ENCODE assay signal across 22 cellular contexts in the genomic region with DNA sequence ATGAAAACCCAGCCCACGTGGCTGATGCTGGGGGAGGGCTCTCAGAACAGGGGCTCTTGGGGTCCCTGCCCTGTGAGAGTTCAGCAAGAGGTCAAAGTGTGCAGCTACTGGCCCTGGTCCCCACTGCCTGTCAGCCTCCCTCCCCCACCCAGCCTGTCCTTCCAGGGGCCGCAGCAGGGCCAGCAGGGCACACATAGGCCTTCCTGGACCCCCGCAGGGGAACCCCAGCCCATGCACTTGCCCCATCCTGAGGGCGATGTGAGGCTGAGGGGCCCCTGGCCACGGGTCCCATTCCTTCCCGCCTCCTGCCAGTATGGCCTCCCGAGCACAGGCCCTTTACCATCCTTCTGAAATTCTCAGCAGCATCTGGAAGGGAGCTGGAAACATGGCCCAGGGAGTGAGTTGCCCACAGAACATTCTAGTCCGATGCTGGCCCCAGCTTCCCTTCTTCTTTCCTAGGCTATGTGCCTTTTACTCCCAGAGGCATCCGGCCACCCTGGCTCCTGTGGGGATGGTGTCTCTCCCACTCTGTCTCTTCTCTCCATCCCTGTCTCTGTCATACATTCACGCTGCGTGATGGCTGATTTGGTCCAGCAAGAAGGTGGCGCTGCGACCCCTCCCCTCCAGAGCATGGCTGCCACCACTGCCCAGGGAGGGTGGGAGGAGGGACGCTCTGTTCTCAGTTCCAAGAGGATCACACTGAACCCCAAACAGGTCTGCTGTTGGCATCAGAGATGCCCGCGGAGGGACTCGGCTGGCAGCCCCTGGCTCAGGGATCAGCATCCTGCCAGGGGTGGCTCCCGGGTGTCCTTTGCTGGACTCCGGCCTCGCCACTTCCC. TPM values are rescaled to one million over a fixed set of nuclear protein-coding genes. Genes with fewer than 3 reads are reported as not detected.
DNase-seq lines count a peak whose midpoint lies in the region; ATAC-seq and TF ChIP-seq lines count a peak whose summit lies in the region.
"Had no signal": no experiment of that assay in that cellular context is flagged by ENCODE, and none has a peak within 500 bp of the region (broad histone marks: within the 10 kb centered on the region; RNA-seq: fewer than 3 reads in every experiment).

No MANE protein-coding gene starts in this region.

- no peaks in the 10 kb centered on the region for H3K79me2 ChIP-seq in osteoblast (ENCODE audit: insufficient read depth, low read length)

- H3K4me1 Mint-ChIP-seq in activated T-cell treated with anti-CD3 and anti-CD28 coated beads, Interleukin-2, amount 50 U/mL, for 4 hours (ENCODE audit: low read depth), result peaks cover 3% of the 10 kb centered on the region
- H3K4me1 Mint-ChIP-seq in natural killer cell treated with Interleukin-12 subunit alpha and Interleukin-12 subunit beta and Interleukin-15 and Interleukin-18, amount 100 ng/mL, for 72 hours (ENCODE audit: low read depth in 2 of 2), result peaks cover 0 to 6% of the 10 kb centered on the region in 2 donors
- H3K4me1 Mint-ChIP-seq in natural killer cell, result no peaks in the 10 kb centered on the region
- H3K4me1 Mint-ChIP-seq: CD14-positive monocyte, H9 had no signal

- no peak overlapping the region for H3K4me3 Mint-ChIP-seq in activated T-cell treated with anti-CD3 and anti-CD28 coated beads, Interleukin-2, amount 50 U/mL, for 4 hours
- no peak overlapping the region for H3K4me3 Mint-ChIP-seq in natural killer cell treated with Interleukin-12 subunit alpha and Interleukin-12 subunit beta and Interleukin-15 and Interleukin-18, amount 100 ng/mL, for 72 hours
- no peak overlapping the region for H3K4me3 Mint-ChIP-seq in natural killer cell
- H3K4me3 Mint-ChIP-seq: B cell, CD14-positive monocyte, H9, HFFc6 had no signal

- peaks cover 8% of the 10 kb centered on the region for H3K27me3 ChIP-seq in osteoblast (ENCODE audit: insufficient read depth, low read length)
- H3K27me3 ChIP-seq: MG63 had no signal

- no peak overlapping the region for H3K4me3 ChIP-seq in osteoblast (ENCODE audit: insufficient read depth, low read length)
- H3K4me3 ChIP-seq: GM23248, K562, MG63 had no signal

- no peak for ATAC-seq in activated T-cell treated with anti-CD3 and anti-CD28 coated beads, Interleukin-2, amount 50 U/mL, for 4 hours
- ATAC-seq in natural killer cell treated with Interleukin-12 subunit alpha and Interleukin-12 subunit beta and Interleukin-15 and Interleukin-18, amount 100 ng/mL, for 72 hours, result no peak
- no peak for ATAC-seq in natural killer cell
- ATAC-seq: HepG2, K562 had no signal

- H3K9me3 Mint-ChIP-seq in activated T-cell treated with anti-CD3 and anti-CD28 coated beads, Interleukin-2, amount 50 U/mL, for 4 hours, result no peaks in the 10 kb centered on the region
- no peaks in the 10 kb centered on the region for H3K9me3 Mint-ChIP-seq in natural killer cell treated with Interleukin-12 subunit alpha and Interleukin-12 subunit beta and Interleukin-15 and Interleukin-18, amount 100 ng/mL, for 72 hours
- no peaks in the 10 kb centered on the region for H3K9me3 Mint-ChIP-seq in natural killer cell
- H3K9me3 Mint-ChIP-seq: HFFc6 had no signal

- intact Hi-C loops in natural killer cell (cut with micrococcal nuclease), result no loop called here

- H3K27me3 Mint-ChIP-seq in activated T-cell treated with anti-CD3 and anti-CD28 coated beads, Interleukin-2, amount 50 U/mL, for 4 hours (ENCODE audit: low read depth), result no peaks in the 10 kb centered on the region
- H3K27me3 Mint-ChIP-seq in natural killer cell treated with Interleukin-12 subunit alpha and Interleukin-12 subunit beta and Interleukin-15 and Interleukin-18, amount 100 ng/mL, for 72 hours, result peaks cover 6 to 7% of the 10 kb centered on the region in 2 donors
- peaks cover 9 to 13% of the 10 kb centered on the region in 2 donors for H3K27me3 Mint-ChIP-seq in natural killer cell (ENCODE audit: low read depth in 2 of 2)

- no peak overlapping the region for H3K27ac Mint-ChIP-seq in natural killer cell treated with Interleukin-12 subunit alpha and Interleukin-12 subunit beta and Interleukin-15 and Interleukin-18, amount 100 ng/mL, for 72 hours
- peak overlapping the region in 1 of 2 donors; percentile 38 for H3K27ac Mint-ChIP-seq in natural killer cell
- H3K27ac Mint-ChIP-seq: B cell, CD14-positive monocyte, H9, HFFc6 had no signal

- no peak overlapping the region for H3K4me2 ChIP-seq in osteoblast (ENCODE audit: insufficient read depth, low read length)

- H4K20me1 ChIP-seq in osteoblast (ENCODE audit: insufficient read depth, low read length), result no peaks in the 10 kb centered on the region

- H3K27ac ChIP-seq in osteoblast (ENCODE audit: low read depth, low read length), result no peak overlapping the region
- H3K27ac ChIP-seq: GM23248 had no signal

- peak; percentile 14 for DNase-seq in activated T-cell treated with anti-CD3 and anti-CD28 coated beads, Interleukin-2, amount 50 U/mL, for 1 hour
- no peak for DNase-seq in activated T-cell treated with anti-CD3 and anti-CD28 coated beads, Interleukin-2, amount 50 U/mL, for 4 hours
- peak; percentile 50 for DNase-seq in natural killer cell treated with Interleukin-12 subunit alpha and Interleukin-12 subunit beta and Interleukin-15 and Interleukin-18, amount 100 ng/mL, for 72 hours (ENCODE audit: low spot score)
- DNase-seq in natural killer cell, result no peak
- DNase-seq in osteoblast (ENCODE audit: insufficient read length, low spot score, missing footprints), result peak; percentile 67
- DNase-seq in activated gamma-delta T cell treated with Interleukin-2 at 50 U/mL for 16 hours, result no peak
- DNase-seq in activated naive CD4-positive, alpha-beta T cell treated with anti-CD3 and anti-CD28 coated beads, Interleukin-2, amount 50 U/mL, for 16 hours, result no peak
- no peak for DNase-seq in AG08395 (ENCODE audit: low spot score)
- DNase-seq: GM23248, H9, HFFc6, MG63, NCI-H1417, NCI-H1694 treated with DMSO at 0.1 percent for 48 hours, NCI-H446, NCI-H526 treated with DMSO at 0.1 percent for 48 hours, OCI-M1, SHP77 had no signal

- H2AFZ ChIP-seq in osteoblast (ENCODE audit: low read length), result no peak overlapping the region
- H2AFZ ChIP-seq: GM23248 had no signal

- no peaks in the 10 kb centered on the region for H3K36me3 Mint-ChIP-seq in activated T-cell treated with anti-CD3 and anti-CD28 coated beads, Interleukin-2, amount 50 U/mL, for 4 hours (ENCODE audit: insufficient read depth)
- H3K36me3 Mint-ChIP-seq in natural killer cell treated with Interleukin-12 subunit alpha and Interleukin-12 subunit beta and Interleukin-15 and Interleukin-18, amount 100 ng/mL, for 72 hours, result no peaks in the 10 kb centered on the region
- no peaks in the 10 kb centered on the region for H3K36me3 Mint-ChIP-seq in natural killer cell
- H3K36me3 Mint-ChIP-seq: CD14-positive monocyte had no signal

- TF ChIP-seq CTCF in natural killer cell (IDR thresholded peaks at IDR 0.05), result no peak
- TF ChIP-seq CTCF in osteoblast (IDR thresholded peaks at IDR 0.05; ENCODE audit: extremely low read depth, low read depth, low read length), result no peak

- no peaks in the 10 kb centered on the region for H3K9me3 ChIP-seq in osteoblast (ENCODE audit: low read depth, low read length)
- H3K9me3 ChIP-seq: MG63 had no signal

- H3K36me3 ChIP-seq in osteoblast (ENCODE audit: insufficient read depth, low read length), result no peaks in the 10 kb centered on the region
- H3K36me3 ChIP-seq: MG63 had no signal

- no peaks in the 10 kb centered on the region for H3K4me1 ChIP-seq in osteoblast (ENCODE audit: insufficient read depth, low read length)

RNA-seq across cellular contexts. Expression of a gene that starts 19.6 kb away (rescaled TPM):
- 10 to 100 TPM; 72.8 to 85.9 (median 77.8) TPM for total RNA-seq in activated T-cell treated with anti-CD3 and anti-CD28 coated beads, Interleukin-2, amount 50 U/mL, for 4 hours
- 10 to 100 TPM; 45.3 to 62.7 TPM for total RNA-seq in natural killer cell treated with Interleukin-12 subunit alpha and Interleukin-12 subunit beta and Interleukin-15 and Interleukin-18, amount 100 ng/mL, for 72 hours
- total RNA-seq in natural killer cell (10 to 100 TPM; 14.1 to 21.2 (median 17.1) TPM), osteoblast (35.1 and 35.7 TPM in 2 replicates)

RNA-seq across cellular contexts. Expression of a gene that starts 21.2 kb away (rescaled TPM):
- 10 to 100 TPM; 55.6 to 64.9 (median 61.4) TPM for total RNA-seq in activated T-cell treated with anti-CD3 and anti-CD28 coated beads, Interleukin-2, amount 50 U/mL, for 4 hours
- total RNA-seq in natural killer cell treated with Interleukin-12 subunit alpha and Interleukin-12 subunit beta and Interleukin-15 and Interleukin-18, amount 100 ng/mL, for 72 hours, result 10 to 100 TPM; 25.3 to 35.5 TPM
- total RNA-seq in natural killer cell (10 to 100 TPM; 19.2 to 25.9 (median 22.5) TPM), osteoblast (19.2 and 23.9 TPM in 2 replicates)

Comparison
In these comparisons a context has a peak if more than half of its experiments do, and no peak if none do; other contexts are left out.
1. DNase-seq: peak in activated T-cell treated with anti-CD3 and anti-CD28 coated beads, Interleukin-2, amount 50 U/mL, for 1 hour (single experiment), natural killer cell treated with Interleukin-12 subunit alpha and Interleukin-12 subunit beta and Interleukin-15 and Interleukin-18, amount 100 ng/mL, for 72 hours (single experiment) and osteoblast (single experiment); none in activated T-cell treated with anti-CD3 and anti-CD28 coated beads, Interleukin-2, amount 50 U/mL, for 4 hours (single experiment), natural killer cell (single experiment), activated gamma-delta T cell treated with Interleukin-2 at 50 U/mL for 16 hours (single experiment), activated naive CD4-positive, alpha-beta T cell treated with anti-CD3 and anti-CD28 coated beads, Interleukin-2, amount 50 U/mL, for 16 hours (single experiment) and AG08395 (single experiment).